Comparison of ENCODE assay signal across 1 cellular context in the genomic region with DNA sequence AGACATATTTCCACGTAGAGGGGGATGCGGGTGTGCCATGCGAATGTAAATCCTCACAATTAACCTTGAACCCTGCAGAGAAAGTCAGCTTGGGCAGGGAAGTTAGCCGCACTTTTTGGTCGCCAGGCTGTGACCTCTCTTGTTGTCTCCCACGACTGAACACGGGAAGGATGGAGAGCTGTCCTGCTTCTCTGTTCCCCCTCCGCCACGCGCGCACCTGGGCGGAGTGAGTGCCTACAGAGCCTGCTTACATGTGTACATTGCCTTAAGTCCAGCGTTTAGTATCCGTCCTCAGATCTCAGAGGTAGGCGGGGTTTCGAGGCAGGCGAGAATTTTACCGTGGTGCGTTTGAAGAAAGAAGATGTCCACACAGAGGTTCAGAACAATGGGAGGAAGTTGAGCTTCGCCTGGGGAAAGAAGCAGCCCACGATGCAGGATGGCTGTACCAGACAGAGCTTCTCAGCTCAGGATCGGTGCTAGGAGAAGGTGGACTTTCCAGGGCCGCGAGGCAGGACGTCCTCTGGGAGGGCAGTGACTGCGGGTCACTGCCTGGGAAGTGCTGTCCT.
A peak's percentile ranks its signal among the peaks of the same experiment; 100 is the strongest.
TF ChIP-seq lines count a peak whose summit lies in the region.

No MANE protein-coding gene starts in this region.

TF ChIP-seq in K562, 482 proteins besides CTCF, POLR2A, EP300 and RAD21 (continued from another document and continues in another):
- TF ChIP-seq, protein P1, sequence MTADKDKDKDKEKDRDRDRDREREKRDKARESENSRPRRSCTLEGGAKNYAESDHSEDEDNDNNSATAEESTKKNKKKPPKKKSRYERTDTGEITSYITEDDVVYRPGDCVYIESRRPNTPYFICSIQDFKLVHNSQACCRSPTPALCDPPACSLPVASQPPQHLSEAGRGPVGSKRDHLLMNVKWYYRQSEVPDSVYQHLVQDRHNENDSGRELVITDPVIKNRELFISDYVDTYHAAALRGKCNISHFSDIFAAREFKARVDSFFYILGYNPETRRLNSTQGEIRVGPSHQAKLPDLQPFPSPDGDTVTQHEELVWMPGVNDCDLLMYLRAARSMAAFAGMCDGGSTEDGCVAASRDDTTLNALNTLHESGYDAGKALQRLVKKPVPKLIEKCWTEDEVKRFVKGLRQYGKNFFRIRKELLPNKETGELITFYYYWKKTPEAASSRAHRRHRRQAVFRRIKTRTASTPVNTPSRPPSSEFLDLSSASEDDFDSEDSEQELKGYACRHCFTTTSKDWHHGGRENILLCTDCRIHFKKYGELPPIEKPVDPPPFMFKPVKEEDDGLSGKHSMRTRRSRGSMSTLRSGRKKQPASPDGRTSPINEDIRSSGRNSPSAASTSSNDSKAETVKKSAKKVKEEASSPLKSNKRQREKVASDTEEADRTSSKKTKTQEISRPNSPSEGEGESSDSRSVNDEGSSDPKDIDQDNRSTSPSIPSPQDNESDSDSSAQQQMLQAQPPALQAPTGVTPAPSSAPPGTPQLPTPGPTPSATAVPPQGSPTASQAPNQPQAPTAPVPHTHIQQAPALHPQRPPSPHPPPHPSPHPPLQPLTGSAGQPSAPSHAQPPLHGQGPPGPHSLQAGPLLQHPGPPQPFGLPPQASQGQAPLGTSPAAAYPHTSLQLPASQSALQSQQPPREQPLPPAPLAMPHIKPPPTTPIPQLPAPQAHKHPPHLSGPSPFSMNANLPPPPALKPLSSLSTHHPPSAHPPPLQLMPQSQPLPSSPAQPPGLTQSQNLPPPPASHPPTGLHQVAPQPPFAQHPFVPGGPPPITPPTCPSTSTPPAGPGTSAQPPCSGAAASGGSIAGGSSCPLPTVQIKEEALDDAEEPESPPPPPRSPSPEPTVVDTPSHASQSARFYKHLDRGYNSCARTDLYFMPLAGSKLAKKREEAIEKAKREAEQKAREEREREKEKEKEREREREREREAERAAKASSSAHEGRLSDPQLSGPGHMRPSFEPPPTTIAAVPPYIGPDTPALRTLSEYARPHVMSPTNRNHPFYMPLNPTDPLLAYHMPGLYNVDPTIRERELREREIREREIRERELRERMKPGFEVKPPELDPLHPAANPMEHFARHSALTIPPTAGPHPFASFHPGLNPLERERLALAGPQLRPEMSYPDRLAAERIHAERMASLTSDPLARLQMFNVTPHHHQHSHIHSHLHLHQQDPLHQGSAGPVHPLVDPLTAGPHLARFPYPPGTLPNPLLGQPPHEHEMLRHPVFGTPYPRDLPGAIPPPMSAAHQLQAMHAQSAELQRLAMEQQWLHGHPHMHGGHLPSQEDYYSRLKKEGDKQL (CRISPR knock-in tag; IDR thresholded peaks at IDR 0.05; ENCODE audit: borderline replicate concordance) = no peak
- TF ChIP-seq, protein P2, sequence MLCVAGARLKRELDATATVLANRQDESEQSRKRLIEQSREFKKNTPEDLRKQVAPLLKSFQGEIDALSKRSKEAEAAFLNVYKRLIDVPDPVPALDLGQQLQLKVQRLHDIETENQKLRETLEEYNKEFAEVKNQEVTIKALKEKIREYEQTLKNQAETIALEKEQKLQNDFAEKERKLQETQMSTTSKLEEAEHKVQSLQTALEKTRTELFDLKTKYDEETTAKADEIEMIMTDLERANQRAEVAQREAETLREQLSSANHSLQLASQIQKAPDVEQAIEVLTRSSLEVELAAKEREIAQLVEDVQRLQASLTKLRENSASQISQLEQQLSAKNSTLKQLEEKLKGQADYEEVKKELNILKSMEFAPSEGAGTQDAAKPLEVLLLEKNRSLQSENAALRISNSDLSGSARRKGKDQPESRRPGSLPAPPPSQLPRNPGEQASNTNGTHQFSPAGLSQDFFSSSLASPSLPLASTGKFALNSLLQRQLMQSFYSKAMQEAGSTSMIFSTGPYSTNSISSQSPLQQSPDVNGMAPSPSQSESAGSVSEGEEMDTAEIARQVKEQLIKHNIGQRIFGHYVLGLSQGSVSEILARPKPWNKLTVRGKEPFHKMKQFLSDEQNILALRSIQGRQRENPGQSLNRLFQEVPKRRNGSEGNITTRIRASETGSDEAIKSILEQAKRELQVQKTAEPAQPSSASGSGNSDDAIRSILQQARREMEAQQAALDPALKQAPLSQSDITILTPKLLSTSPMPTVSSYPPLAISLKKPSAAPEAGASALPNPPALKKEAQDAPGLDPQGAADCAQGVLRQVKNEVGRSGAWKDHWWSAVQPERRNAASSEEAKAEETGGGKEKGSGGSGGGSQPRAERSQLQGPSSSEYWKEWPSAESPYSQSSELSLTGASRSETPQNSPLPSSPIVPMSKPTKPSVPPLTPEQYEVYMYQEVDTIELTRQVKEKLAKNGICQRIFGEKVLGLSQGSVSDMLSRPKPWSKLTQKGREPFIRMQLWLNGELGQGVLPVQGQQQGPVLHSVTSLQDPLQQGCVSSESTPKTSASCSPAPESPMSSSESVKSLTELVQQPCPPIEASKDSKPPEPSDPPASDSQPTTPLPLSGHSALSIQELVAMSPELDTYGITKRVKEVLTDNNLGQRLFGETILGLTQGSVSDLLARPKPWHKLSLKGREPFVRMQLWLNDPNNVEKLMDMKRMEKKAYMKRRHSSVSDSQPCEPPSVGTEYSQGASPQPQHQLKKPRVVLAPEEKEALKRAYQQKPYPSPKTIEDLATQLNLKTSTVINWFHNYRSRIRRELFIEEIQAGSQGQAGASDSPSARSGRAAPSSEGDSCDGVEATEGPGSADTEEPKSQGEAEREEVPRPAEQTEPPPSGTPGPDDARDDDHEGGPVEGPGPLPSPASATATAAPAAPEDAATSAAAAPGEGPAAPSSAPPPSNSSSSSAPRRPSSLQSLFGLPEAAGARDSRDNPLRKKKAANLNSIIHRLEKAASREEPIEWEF (CRISPR knock-in tag; IDR thresholded peaks at IDR 0.05) = no peak
- TF ChIP-seq EP400 (IDR thresholded peaks at IDR 0.05) (no peak), TFAM (CRISPR knock-in tag; conservative IDR thresholded peaks at IDR 0.05) (no peak), SAFB2 (IDR thresholded peaks at IDR 0.05; ENCODE audit: borderline replicate concordance, low read depth, low read length, severe bottlenecking) (no peak), NR2F6 (CRISPR knock-in tag; IDR thresholded peaks at IDR 0.05) (no peak), C11orf30 (IDR thresholded peaks at IDR 0.05; ENCODE audit: low read depth) (no peak), PHTF2 (CRISPR knock-in tag; IDR thresholded peaks at IDR 0.05) (no peak), ZNF133 (CRISPR knock-in tag; IDR thresholded peaks at IDR 0.05) (no peak), NUFIP1 (IDR thresholded peaks at IDR 0.05; ENCODE audit: partially characterized antibody) (no peak), LEF1 (IDR thresholded peaks at IDR 0.05) (peak; percentile 36; the same call in 1 of the 2 replicates), BMI1 (IDR thresholded peaks at IDR 0.05; ENCODE audit: low read length) (no peak), ZNF121 (CRISPR knock-in tag; conservative IDR thresholded peaks at IDR 0.05) (no peak), PURB (CRISPR knock-in tag; IDR thresholded peaks at IDR 0.05; ENCODE audit: low read depth) (no peak), ETV6 (IDR thresholded peaks at IDR 0.05; ENCODE audit: borderline replicate concordance in 1 of 2, low read depth in 2 of 2, low read length in 1 of 2) (no peak), ETV6 (CRISPR knock-in tag; IDR thresholded peaks at IDR 0.05; ENCODE audit: borderline replicate concordance) (no peak), GTF2A2 (tag; IDR thresholded peaks at IDR 0.05) (no peak), FOSL1 (tag; conservative IDR thresholded peaks at IDR 0.05) (no peak), CCAR2 (IDR thresholded peaks at IDR 0.05; ENCODE audit: low read depth, low read length) (no peak), FOXP1 (CRISPR knock-in tag; IDR thresholded peaks at IDR 0.05) (no peak; the same call in none of the 2 replicates), KAT7 (CRISPR knock-in tag; IDR thresholded peaks at IDR 0.05; ENCODE audit: borderline replicate concordance) (no peak), SMARCA5 (IDR thresholded peaks at IDR 0.05) (no peak), TCF3 (CRISPR knock-in tag; IDR thresholded peaks at IDR 0.05) (no peak), SREBF2 (CRISPR knock-in tag; IDR thresholded peaks at IDR 0.05) (no peak), RBBP5 (IDR thresholded peaks at IDR 0.05; ENCODE audit: borderline replicate concordance, insufficient read depth, low read length, poor library complexity, severe bottlenecking) (no peak), SAP30 (IDR thresholded peaks at IDR 0.05; ENCODE audit: borderline replicate concordance, insufficient read depth, low read depth, low read length, poor library complexity, severe bottlenecking) (peak; percentile 77), BHLHE40 (IDR thresholded peaks at IDR 0.05; ENCODE audit: low read length) (no peak; the same call in 1 of the 2 replicates), TEAD1 (CRISPR knock-in tag; IDR thresholded peaks at IDR 0.05) (0 out of 4 replicates have a peak, but pooled peaks of 1 of the 2 experiments have one; percentile 59), CSDE1 (IDR thresholded peaks at IDR 0.05) (no peak), ZNF589 (CRISPR knock-in tag; IDR thresholded peaks at IDR 0.05; ENCODE audit: low read depth) (no peak), SRSF3 (IDR thresholded peaks at IDR 0.05; ENCODE audit: insufficient read depth, low read length) (no peak), KHSRP (IDR thresholded peaks at IDR 0.05) (no peak), PHF20 (IDR thresholded peaks at IDR 0.05; ENCODE audit: partially characterized antibody) (no peak), CEBPB (tag; IDR thresholded peaks at IDR 0.05) (no peak), KAT8 (IDR thresholded peaks at IDR 0.05; ENCODE audit: low read depth) (no peak), KAT2B (IDR thresholded peaks at IDR 0.05; ENCODE audit: low read depth, low read length) (no peak), ZSCAN29 (IDR thresholded peaks at IDR 0.05) (no peak), IRF2 (CRISPR knock-in tag; IDR thresholded peaks at IDR 0.05) (no peak)
- TF ChIP-seq, protein P3, sequence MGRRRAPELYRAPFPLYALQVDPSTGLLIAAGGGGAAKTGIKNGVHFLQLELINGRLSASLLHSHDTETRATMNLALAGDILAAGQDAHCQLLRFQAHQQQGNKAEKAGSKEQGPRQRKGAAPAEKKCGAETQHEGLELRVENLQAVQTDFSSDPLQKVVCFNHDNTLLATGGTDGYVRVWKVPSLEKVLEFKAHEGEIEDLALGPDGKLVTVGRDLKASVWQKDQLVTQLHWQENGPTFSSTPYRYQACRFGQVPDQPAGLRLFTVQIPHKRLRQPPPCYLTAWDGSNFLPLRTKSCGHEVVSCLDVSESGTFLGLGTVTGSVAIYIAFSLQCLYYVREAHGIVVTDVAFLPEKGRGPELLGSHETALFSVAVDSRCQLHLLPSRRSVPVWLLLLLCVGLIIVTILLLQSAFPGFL (CRISPR knock-in tag; IDR thresholded peaks at IDR 0.05) = no peak
- TF ChIP-seq, protein P4, sequence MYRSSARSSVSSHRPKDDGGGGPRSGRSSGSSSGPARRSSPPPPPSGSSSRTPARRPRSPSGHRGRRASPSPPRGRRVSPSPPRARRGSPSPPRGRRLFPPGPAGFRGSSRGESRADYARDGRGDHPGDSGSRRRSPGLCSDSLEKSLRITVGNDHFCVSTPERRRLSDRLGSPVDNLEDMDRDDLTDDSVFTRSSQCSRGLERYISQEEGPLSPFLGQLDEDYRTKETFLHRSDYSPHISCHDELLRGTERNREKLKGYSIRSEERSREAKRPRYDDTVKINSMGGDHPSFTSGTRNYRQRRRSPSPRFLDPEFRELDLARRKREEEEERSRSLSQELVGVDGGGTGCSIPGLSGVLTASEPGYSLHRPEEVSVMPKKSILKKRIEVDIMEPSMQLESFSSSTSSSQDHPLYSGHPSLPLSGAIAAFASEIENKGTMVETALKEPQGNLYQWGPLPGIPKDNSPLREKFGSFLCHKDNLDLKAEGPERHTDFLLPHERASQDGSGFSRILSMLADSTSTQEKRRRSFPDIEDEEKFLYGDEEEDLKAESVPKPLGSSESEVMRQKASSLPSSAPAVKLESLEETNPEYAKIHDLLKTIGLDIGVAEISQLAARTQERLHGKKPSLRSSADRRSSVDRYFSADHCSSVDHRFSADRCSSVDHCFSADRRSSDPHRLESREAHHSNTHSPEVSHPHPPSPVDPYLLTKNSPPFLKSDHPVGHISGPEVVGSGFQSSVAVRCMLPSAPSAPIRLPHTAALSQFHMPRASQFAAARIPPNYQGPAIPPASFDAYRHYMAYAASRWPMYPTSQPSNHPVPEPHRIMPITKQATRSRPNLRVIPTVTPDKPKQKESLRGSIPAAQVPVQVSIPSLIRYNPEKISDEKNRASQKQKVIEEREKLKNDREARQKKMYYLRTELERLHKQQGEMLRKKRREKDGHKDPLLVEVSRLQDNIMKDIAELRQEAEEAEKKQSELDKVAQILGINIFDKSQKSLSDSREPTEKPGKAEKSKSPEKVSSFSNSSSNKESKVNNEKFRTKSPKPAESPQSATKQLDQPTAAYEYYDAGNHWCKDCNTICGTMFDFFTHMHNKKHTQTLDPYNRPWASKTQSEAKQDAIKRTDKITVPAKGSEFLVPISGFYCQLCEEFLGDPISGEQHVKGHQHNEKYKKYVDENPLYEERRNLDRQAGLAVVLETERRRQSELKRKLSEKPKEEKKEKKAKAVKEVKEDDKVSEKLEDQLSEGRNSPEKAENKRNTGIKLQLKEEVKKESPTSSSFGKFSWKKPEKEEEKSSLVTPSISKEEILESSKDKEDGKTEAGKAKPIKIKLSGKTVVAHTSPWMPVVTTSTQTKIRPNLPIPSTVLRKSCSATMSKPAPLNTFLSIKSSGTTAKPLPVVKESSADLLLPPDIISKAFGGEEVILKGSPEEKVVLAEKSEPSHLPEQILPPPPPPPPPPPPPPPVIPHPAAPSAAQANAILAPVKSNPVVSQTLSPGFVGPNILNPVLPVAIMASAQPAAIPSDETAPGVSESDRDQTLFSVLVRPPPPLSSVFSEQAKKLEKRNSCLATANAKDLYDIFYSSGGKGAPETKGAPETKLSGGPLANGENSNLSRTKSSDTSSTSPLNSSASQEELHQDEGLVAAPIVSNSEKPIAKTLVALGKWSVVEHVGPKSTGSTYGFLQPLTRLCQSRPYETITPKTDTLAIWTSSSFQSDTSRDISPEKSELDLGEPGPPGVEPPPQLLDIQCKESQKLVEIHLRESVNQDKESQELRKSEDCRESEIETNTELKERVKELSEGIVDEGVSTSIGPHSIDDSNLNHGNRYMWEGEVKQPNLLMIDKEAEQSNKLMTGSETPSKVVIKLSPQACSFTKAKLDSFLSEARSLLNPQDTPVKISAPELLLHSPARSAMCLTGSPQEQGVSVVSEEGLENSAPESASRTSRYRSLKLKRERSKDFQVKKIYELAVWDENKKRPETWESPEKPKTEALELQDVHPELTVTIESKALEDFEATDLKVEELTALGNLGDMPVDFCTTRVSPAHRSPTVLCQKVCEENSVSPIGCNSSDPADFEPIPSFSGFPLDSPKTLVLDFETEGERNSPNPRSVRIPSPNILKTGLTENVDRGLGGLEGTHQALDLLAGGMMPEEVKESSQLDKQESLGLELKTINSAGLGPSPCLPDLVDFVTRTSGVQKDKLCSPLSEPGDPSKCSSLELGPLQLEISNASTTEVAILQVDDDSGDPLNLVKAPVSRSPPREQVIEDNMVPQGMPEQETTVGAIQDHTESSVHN (IDR thresholded peaks at IDR 0.05; ENCODE audit: borderline replicate concordance in 1 of 2, low read depth in 1 of 2) = no peak
- TF ChIP-seq, protein P5, sequence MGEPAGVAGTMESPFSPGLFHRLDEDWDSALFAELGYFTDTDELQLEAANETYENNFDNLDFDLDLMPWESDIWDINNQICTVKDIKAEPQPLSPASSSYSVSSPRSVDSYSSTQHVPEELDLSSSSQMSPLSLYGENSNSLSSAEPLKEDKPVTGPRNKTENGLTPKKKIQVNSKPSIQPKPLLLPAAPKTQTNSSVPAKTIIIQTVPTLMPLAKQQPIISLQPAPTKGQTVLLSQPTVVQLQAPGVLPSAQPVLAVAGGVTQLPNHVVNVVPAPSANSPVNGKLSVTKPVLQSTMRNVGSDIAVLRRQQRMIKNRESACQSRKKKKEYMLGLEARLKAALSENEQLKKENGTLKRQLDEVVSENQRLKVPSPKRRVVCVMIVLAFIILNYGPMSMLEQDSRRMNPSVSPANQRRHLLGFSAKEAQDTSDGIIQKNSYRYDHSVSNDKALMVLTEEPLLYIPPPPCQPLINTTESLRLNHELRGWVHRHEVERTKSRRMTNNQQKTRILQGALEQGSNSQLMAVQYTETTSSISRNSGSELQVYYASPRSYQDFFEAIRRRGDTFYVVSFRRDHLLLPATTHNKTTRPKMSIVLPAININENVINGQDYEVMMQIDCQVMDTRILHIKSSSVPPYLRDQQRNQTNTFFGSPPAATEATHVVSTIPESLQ (CRISPR knock-in tag; IDR thresholded peaks at IDR 0.05) = no peak
